ENCODE assay signal across 19 cellular contexts in genomic region chr11:75547177-75547576, GRCh38.
"Had no signal": no experiment of that assay in that cellular context is flagged by ENCODE, and none has a peak within 500 bp of the region (broad histone marks: within the 10 kb centered on the region; RNA-seq: fewer than 3 reads in every experiment).

No MANE protein-coding gene starts in this region.

- H3K27ac Mint-ChIP-seq: activated naive CD8-positive, alpha-beta T cell treated with anti-CD3 and anti-CD28 coated beads for 36 hours; activated T-cell treated with anti-CD3 and anti-CD28 coated beads, Interleukin-2, amount 50 U/mL, for 72 hours; T-cell had no signal

- H3K9me3 ChIP-seq: Peyer's patch had no signal

- H3K27me3 Mint-ChIP-seq: activated CD8-positive, alpha-beta T cell treated with anti-CD3 and anti-CD28 coated beads for 36 hours; activated T-helper 17 cell treated with anti-CD3 and anti-CD28 coated beads, Interleukin-2, amount 50 U/mL, for 72 hours had no signal

- H3K4me1 Mint-ChIP-seq: activated T-helper 17 cell treated with anti-CD3 and anti-CD28 coated beads, Interleukin-2, amount 50 U/mL, for 72 hours had no signal

- H3K9me3 Mint-ChIP-seq: activated CD8-positive, alpha-beta T cell treated with anti-CD3 and anti-CD28 coated beads for 36 hours; activated naive CD8-positive, alpha-beta T cell treated with anti-CD3 and anti-CD28 coated beads for 36 hours; activated T-cell treated with anti-CD3 and anti-CD28 coated beads, Interleukin-2, amount 50 U/mL, for 72 hours; activated T-helper 17 cell treated with anti-CD3 and anti-CD28 coated beads, Interleukin-2, amount 50 U/mL, for 72 hours; T-cell had no signal

- H3K4me3 ChIP-seq: Peyer's patch had no signal

- H3K27ac ChIP-seq: brain microvascular endothelial cell, Peyer's patch, VCaP had no signal

- H3K36me3 Mint-ChIP-seq: activated naive CD8-positive, alpha-beta T cell treated with anti-CD3 and anti-CD28 coated beads for 36 hours; T-cell had no signal

- DNase-seq: activated CD4-positive, alpha-beta T cell treated with anti-CD3 and anti-CD28 coated beads for 1 hour; activated CD4-positive, CD25-positive, alpha-beta regulatory T cell; activated naive CD4-positive, alpha-beta T cell; activated naive CD4-positive, alpha-beta T cell treated with anti-CD3 and anti-CD28 coated beads, Interleukin-2, amount 50 U/mL, for 16 hours; activated T-cell treated with anti-CD3 and anti-CD28 coated beads, Interleukin-2, amount 50 U/mL, for 1 hour; brain microvascular endothelial cell; central memory CD4-positive, alpha-beta T cell; NCI-H1694 treated with DMSO at 0.1 percent for 48 hours; NCI-H524 treated with DMSO at 0.1 percent for 48 hours; SIG-M5; T-helper 2 cell; T-helper 9 cell had no signal

- H3K36me3 ChIP-seq: brain microvascular endothelial cell, Peyer's patch had no signal

- H3K27me3 ChIP-seq: brain microvascular endothelial cell, Peyer's patch had no signal

- H3K4me3 Mint-ChIP-seq: activated CD8-positive, alpha-beta T cell treated with anti-CD3 and anti-CD28 coated beads for 36 hours; activated naive CD8-positive, alpha-beta T cell treated with anti-CD3 and anti-CD28 coated beads for 36 hours; activated T-cell treated with anti-CD3 and anti-CD28 coated beads, Interleukin-2, amount 50 U/mL, for 72 hours; activated T-helper 17 cell treated with anti-CD3 and anti-CD28 coated beads, Interleukin-2, amount 50 U/mL, for 72 hours; T-cell had no signal
